ENCODE assay signal across 17 cellular contexts in genomic region chr17:64016974-64017373, GRCh38. TPM values are rescaled to one million over a fixed set of nuclear protein-coding genes. Genes with fewer than 3 reads are reported as not detected.
DNase-seq lines count a peak whose midpoint lies in the region; ATAC-seq, FAIRE-seq and TF ChIP-seq lines count a peak whose summit lies in the region.
"Had no signal": no experiment of that assay in that cellular context is flagged by ENCODE, and none has a peak within 500 bp of the region (broad histone marks: within the 10 kb centered on the region; RNA-seq: fewer than 3 reads in every experiment).

No MANE protein-coding gene starts in this region.

- no peaks in the 10 kb centered on the region for H3K36me3 ChIP-seq in K562 (ENCODE audit: control insufficient read depth, insufficient read depth, low read length)

- peaks cover 2 to 4% of the 10 kb centered on the region in 2 experiments; a peak in 3 of 5 replicates for H3K4me1 ChIP-seq in K562 (replicated peaks in 1 of 2; ENCODE audit: control insufficient read depth in 2 of 2, insufficient read depth in 2 of 2, low read length in 2 of 2)
- H3K4me1 ChIP-seq: A549, testis had no signal

- intact Hi-C loops in activated CD4-positive, alpha-beta T cell treated with anti-CD3 and anti-CD28 coated beads, Interleukin-2, amount 10 ng/mL, durations not matched to agents 24 days and 14 days (cut with micrococcal nuclease) = loop anchor here (1.0 kb wide), 1 partner anchor 8 kb away; no protein-coding TSS in a partner anchor
- intact Hi-C loops in K562 (cut with micrococcal nuclease) = no loop called here

- no peak for TF ChIP-seq POLR2A in K562 (conservative IDR thresholded peaks at IDR 0.05)

- no peaks in the 10 kb centered on the region for H3K27me3 Mint-ChIP-seq in activated CD4-positive, alpha-beta T cell treated with anti-CD3 and anti-CD28 coated beads, Interleukin-2, amount 10 ng/mL, durations not matched to agents 24 days and 14 days
- H3K27me3 Mint-ChIP-seq in IgD-negative memory B cell = no peaks in the 10 kb centered on the region

- no peak for ATAC-seq in K562
- ATAC-seq: sciatic nerve had no signal

- POLR2A ChIA-PET in K562 (lab: Yijun Ruan, JAX) = interaction anchor here (1.0 to 1.3 kb wide), 2 partner anchors 10 to 14 kb away, joined by 3 to 4 read pairs; no protein-coding TSS in a partner anchor

- TF ChIP-seq RAD21 in K562 (CRISPR knock-in tag; conservative IDR thresholded peaks at IDR 0.05 in 1 of 2, IDR thresholded peaks at IDR 0.05 in 1 of 2) = no peak

- no peak for FAIRE-seq in K562 (lab: Jason Lieb, UNC)
- FAIRE-seq: A549, keratinocyte had no signal

- no peaks in the 10 kb centered on the region for H4K20me1 ChIP-seq in K562 (replicated peaks; ENCODE audit: control insufficient read depth, insufficient read depth, low read length)

- H3K9me3 Mint-ChIP-seq in activated CD4-positive, alpha-beta T cell treated with anti-CD3 and anti-CD28 coated beads, Interleukin-2, amount 10 ng/mL, durations not matched to agents 24 days and 14 days = no peaks in the 10 kb centered on the region
- no peaks in the 10 kb centered on the region for H3K9me3 Mint-ChIP-seq in IgD-negative memory B cell

- no TSS peak for BruUV-seq in K562 (replicated peaks; lab: Mats Ljungman, UMichigan)

- H2AFZ ChIP-seq in K562 (ENCODE audit: low read depth, low read length) = peak overlapping the region; percentile 83

- no peak overlapping the region for H3K9ac ChIP-seq in K562 (ENCODE audit: insufficient read depth in 1 of 2, low read depth in 2 of 2, low read length in 2 of 2)

- peaks cover 11% of the 10 kb centered on the region for H3K36me3 Mint-ChIP-seq in activated CD4-positive, alpha-beta T cell treated with anti-CD3 and anti-CD28 coated beads, Interleukin-2, amount 10 ng/mL, durations not matched to agents 24 days and 14 days (ENCODE audit: low read depth)
- peaks cover 6% of the 10 kb centered on the region for H3K36me3 Mint-ChIP-seq in IgD-negative memory B cell
- H3K36me3 Mint-ChIP-seq: brain had no signal

- no peaks in the 10 kb centered on the region for H3K9me1 ChIP-seq in K562 (ENCODE audit: control insufficient read depth, insufficient read depth, low read length)

- TF ChIP-seq CTCF in K562 (IDR thresholded peaks at IDR 0.05 in 2 of 3, conservative IDR thresholded peaks at IDR 0.05 in 1 of 3; ENCODE audit: insufficient read depth in 2 of 3, low read depth in 1 of 3, low read length in 3 of 3) = no peak

- no peaks in the 10 kb centered on the region for H3K27me3 ChIP-seq in K562 (ENCODE audit: control insufficient read depth in 2 of 2, insufficient read depth in 2 of 2, low read length in 2 of 2)
- H3K27me3 ChIP-seq: testis had no signal

- H3K79me2 ChIP-seq in K562 (ENCODE audit: control insufficient read depth, insufficient read depth, low read length) = no peaks in the 10 kb centered on the region

- WGBS in K562 (ENCODE audit: insufficient coverage, low coverage, missing lambda C conversion rate) = 92% methylated on average over 3 of the region's 3 CpGs

- H3K27ac ChIP-seq in K562 (ENCODE audit: extremely low read depth, low read depth, low read length) (no peak overlapping the region), skin epidermis (peak overlapping the region in 14 of 21 experiments; percentile 5 to 79 (median 58))
- H3K27ac ChIP-seq: A549, testis had no signal

- CTCF ChIA-PET in K562 (lab: Yijun Ruan, JAX; ENCODE audit: low intra/inter-chr PET ratio) = interaction anchor here (0.6 kb wide), 1 partner anchor 71 kb away, joined by 3 read pairs; no protein-coding TSS in a partner anchor

- peak overlapping the region; percentile 88 for H3K27ac Mint-ChIP-seq in activated CD4-positive, alpha-beta T cell treated with anti-CD3 and anti-CD28 coated beads, Interleukin-2, amount 10 ng/mL, durations not matched to agents 24 days and 14 days
- H3K27ac Mint-ChIP-seq in IgD-negative memory B cell = peak overlapping the region; percentile 84 to 99 (median 93)
- H3K27ac Mint-ChIP-seq: brain had no signal

- no peak overlapping the region for H3K4me2 ChIP-seq in K562 (ENCODE audit: insufficient read depth, low read length)
- H3K4me2 ChIP-seq: A549 had no signal

- no peak for DNase-seq in activated CD4-positive, alpha-beta T cell treated with anti-CD3 and anti-CD28 coated beads, Interleukin-2, amount 10 ng/mL, durations not matched to agents 24 days and 14 days
- no peak for DNase-seq in activated CD4-positive, alpha-beta T cell treated with anti-CD3 and anti-CD28 coated beads for 4 hours
- DNase-seq in K562 (ENCODE audit: extremely low read depth in 1 of 4, low spot score in 3 of 4) (no peak), NCI-H2081 treated with DMSO at 0.1 percent for 48 hours (lab: John Stamatoyannopoulos, UW) (no peak), SK-N-DZ (ENCODE audit: low spot score) (no peak)
- no peak for DNase-seq in stimulated activated naive CD4-positive, alpha-beta T cell treated with Interleukin-2 at 50 U/mL for 16 hours (lab: John Stamatoyannopoulos, UW)
- DNase-seq: DMS153, NCI-H1694 treated with DMSO at 0.1 percent for 48 hours, NCI-H526 treated with DMSO at 0.1 percent for 48 hours, testis had no signal

- peaks cover 50% of the 10 kb centered on the region for H3K4me1 Mint-ChIP-seq in activated CD4-positive, alpha-beta T cell treated with anti-CD3 and anti-CD28 coated beads, Interleukin-2, amount 10 ng/mL, durations not matched to agents 24 days and 14 days
- peaks cover 47 to 56% (median 49%) of the 10 kb centered on the region in 3 donors for H3K4me1 Mint-ChIP-seq in IgD-negative memory B cell
- H3K4me1 Mint-ChIP-seq: brain had no signal

- in situ Hi-C loops in K562 (cut with MboI) = no loop called here

- peak overlapping the region; percentile 79 for H3K4me3 Mint-ChIP-seq in activated CD4-positive, alpha-beta T cell treated with anti-CD3 and anti-CD28 coated beads, Interleukin-2, amount 10 ng/mL, durations not matched to agents 24 days and 14 days
- peak overlapping the region; percentile 61 to 94 (median 88) for H3K4me3 Mint-ChIP-seq in IgD-negative memory B cell
- H3K4me3 Mint-ChIP-seq: brain had no signal

- H3K9me3 ChIP-seq in K562 (replicated peaks; ENCODE audit: control insufficient read depth, insufficient read depth, low read depth, low read length) = no peaks in the 10 kb centered on the region
- H3K9me3 ChIP-seq: A549, testis had no signal

- no peak for TF ChIP-seq EP300 in K562 (IDR thresholded peaks at IDR 0.05; ENCODE audit: low read length)

- no peak overlapping the region for H3K4me3 ChIP-seq in K562
- no peak overlapping the region for H3K4me3 ChIP-seq in skin epidermis
- H3K4me3 ChIP-seq: A549, testis had no signal

RNA-seq across cellular contexts. Expression of gene ICAM2, which starts 3.5 kb away (rescaled TPM):
- total RNA-seq in activated CD4-positive, alpha-beta T cell treated with anti-CD3 and anti-CD28 coated beads, Interleukin-2, amount 10 ng/mL, durations not matched to agents 24 days and 14 days = 62.2 TPM in 2 replicates
- 183 TPM for polyA plus RNA-seq in IgD-negative memory B cell
- total RNA-seq in K562 (2011; cell fraction: chromatin; rRNA removed; ENCODE audit: low replicate concordance) = 34.7 and 120 TPM in 2 replicates
- 149 and 167 TPM in 2 replicates for total RNA-seq in K562 (2011; cell fraction: nucleolus; rRNA removed)
- 100 and 105 TPM in 2 replicates for total RNA-seq in K562 (2011; cell fraction: nucleoplasm; rRNA removed)
- 56.9 and 85.3 TPM in 2 replicates for total RNA-seq in K562 (2014; rRNA removed)
- 28.3 and 42.2 TPM in 2 replicates for total RNA-seq in K562 (2014; rRNA removed; fragmentation: Illumina TruSeq; extraction: Trizol)
- 59.0 and 60.6 TPM in 2 replicates for total RNA-seq in K562 (2015; rRNA removed; fragmentation: Illumina TruSeq; extraction: Trizol)
- total RNA-seq in K562 (2021) = 60.6 and 65.4 TPM in 2 replicates
- polyA plus RNA-seq in K562 (2011; rRNA removed) = 51.0 and 64.1 TPM in 2 replicates
- polyA plus RNA-seq in K562 (2011; cell fraction: cytosol; rRNA removed) = 80.3 and 166 TPM in 2 replicates
- 42.4 and 69.3 TPM in 2 replicates for polyA plus RNA-seq in K562 (2011; cell fraction: nucleus; rRNA removed)
- polyA plus RNA-seq in K562 (2012) = 53.4 and 87.2 TPM in 2 replicates
- polyA plus RNA-seq in K562 (2014; fragmentation: Illumina TruSeq; extraction: Trizol) = 89.4 and 91.6 TPM in 2 replicates
- polyA plus RNA-seq in K562 (2014; fragmentation: Nextera tagmentation; extraction: Ambion mirVana) = 10 to 100 TPM; 37.9 to 68.1 TPM
- polyA plus RNA-seq in K562 (2014; rRNA removed) = 70.5 and 78.0 TPM in 2 replicates
- polyA minus RNA-seq in K562 (2011; rRNA and poly(A)+ RNA removed) = 33.3 and 54.4 TPM in 2 replicates
- polyA minus RNA-seq in K562 (2011; cell fraction: cytosol; rRNA and poly(A)+ RNA removed) = 23.3 and 26.8 TPM in 2 replicates
- 50.1 and 59.2 TPM in 2 replicates for polyA minus RNA-seq in K562 (2011; cell fraction: nucleus; rRNA and poly(A)+ RNA removed)
- 1.0 and 1.4 TPM in 2 replicates for polyA plus RNA-seq in SK-N-DZ (2014; cell fraction: cytosol; rRNA removed)
- polyA plus RNA-seq in SK-N-DZ (2014; cell fraction: nucleus; rRNA removed) = 3.2 and 4.4 TPM in 2 replicates
- polyA plus RNA-seq: A549 had no signal

RNA-seq across cellular contexts. Expression of gene PRR29, which starts 18.8 kb away (rescaled TPM):
- total RNA-seq in activated CD4-positive, alpha-beta T cell treated with anti-CD3 and anti-CD28 coated beads, Interleukin-2, amount 10 ng/mL, durations not matched to agents 24 days and 14 days = 0.12 and 0.47 TPM in 2 replicates
- polyA plus RNA-seq in IgD-negative memory B cell (3.2 TPM), K562 (2011; rRNA removed) (not detected in 2 replicates), K562 (2014; fragmentation: Illumina TruSeq; extraction: Trizol) (0.10 and 0.18 TPM in 2 replicates), K562 (2014; fragmentation: Nextera tagmentation; extraction: Ambion mirVana) (under 1 TPM; 0.08 to 0.20 TPM), K562 (2014; rRNA removed) (0.11 and 0.58 TPM in 2 replicates)
- total RNA-seq in K562 (2011; cell fraction: chromatin; rRNA removed; ENCODE audit: low replicate concordance) = 0.42 and 1.0 TPM in 2 replicates
- 0.26 and 0.67 TPM in 2 replicates for total RNA-seq in K562 (2011; cell fraction: nucleolus; rRNA removed)
- total RNA-seq in K562 (2011; cell fraction: nucleoplasm; rRNA removed) = 0.22 TPM in 1 of 2 replicates, not detected in the other
- total RNA-seq in K562 (2014; rRNA removed) (not detected in 2 replicates), K562 (2014; rRNA removed; fragmentation: Illumina TruSeq; extraction: Trizol) (not detected in 2 replicates), K562 (2015; rRNA removed; fragmentation: Illumina TruSeq; extraction: Trizol) (not detected in 2 replicates), K562 (2021) (0.04 TPM in 1 of 2 replicates, not detected in the other)
- 0.12 TPM in 1 of 2 replicates, not detected in the other for polyA plus RNA-seq in K562 (2011; cell fraction: cytosol; rRNA removed)
- polyA plus RNA-seq in K562 (2011; cell fraction: nucleus; rRNA removed) = 0.18 and 0.55 TPM in 2 replicates
- 2.3 and 2.6 TPM in 2 replicates for polyA plus RNA-seq in K562 (2012)
- polyA minus RNA-seq in K562 (2011; rRNA and poly(A)+ RNA removed) = not detected in 2 replicates
- not detected in 2 replicates for polyA minus RNA-seq in K562 (2011; cell fraction: cytosol; rRNA and poly(A)+ RNA removed)
- polyA minus RNA-seq in K562 (2011; cell fraction: nucleus; rRNA and poly(A)+ RNA removed) = 0.27 and 0.44 TPM in 2 replicates
- polyA plus RNA-seq in SK-N-DZ (2014; cell fraction: cytosol; rRNA removed) = 0.28 TPM in 1 of 2 replicates, not detected in the other
- polyA plus RNA-seq in SK-N-DZ (2014; cell fraction: nucleus; rRNA removed) = 0.31 TPM in 1 of 2 replicates, not detected in the other
- total RNA-seq: LHCN-M2 had no signal

RNA-seq across cellular contexts. Expression of gene SCN4A, which starts 44.3 kb away (rescaled TPM):
- total RNA-seq in activated CD4-positive, alpha-beta T cell treated with anti-CD3 and anti-CD28 coated beads, Interleukin-2, amount 10 ng/mL, durations not matched to agents 24 days and 14 days = 0.05 and 0.40 TPM in 2 replicates
- polyA plus RNA-seq in IgD-negative memory B cell (0.10 TPM), K562 (2011; rRNA removed) (0.50 and 0.60 TPM in 2 replicates), K562 (2014; fragmentation: Illumina TruSeq; extraction: Trizol) (1.9 and 4.6 TPM in 2 replicates), K562 (2014; fragmentation: Nextera tagmentation; extraction: Ambion mirVana) (1 to 10 TPM; 1.7 to 2.6 TPM), K562 (2014; rRNA removed) (0.54 and 2.1 TPM in 2 replicates)
- 2.2 and 9.7 TPM in 2 replicates for total RNA-seq in K562 (2011; cell fraction: chromatin; rRNA removed; ENCODE audit: low replicate concordance)
- total RNA-seq in K562 (2011; cell fraction: nucleolus; rRNA removed) = 4.7 and 5.7 TPM in 2 replicates
- total RNA-seq in K562 (2011; cell fraction: nucleoplasm; rRNA removed) = 2.8 and 3.1 TPM in 2 replicates
- total RNA-seq in K562 (2014; rRNA removed) (1.6 and 1.8 TPM in 2 replicates), K562 (2014; rRNA removed; fragmentation: Illumina TruSeq; extraction: Trizol) (0.73 and 1.4 TPM in 2 replicates), K562 (2015; rRNA removed; fragmentation: Illumina TruSeq; extraction: Trizol) (0.08 and 0.29 TPM in 2 replicates), K562 (2021) (1.1 and 1.4 TPM in 2 replicates)
- 0.21 and 0.37 TPM in 2 replicates for polyA plus RNA-seq in K562 (2011; cell fraction: cytosol; rRNA removed)
- polyA plus RNA-seq in K562 (2011; cell fraction: nucleus; rRNA removed) = 0.91 and 1.9 TPM in 2 replicates
- polyA plus RNA-seq in K562 (2012) = 0.78 and 3.2 TPM in 2 replicates
- 1.5 and 2.6 TPM in 2 replicates for polyA minus RNA-seq in K562 (2011; rRNA and poly(A)+ RNA removed)
- not detected in 2 replicates for polyA minus RNA-seq in K562 (2011; cell fraction: cytosol; rRNA and poly(A)+ RNA removed)
- polyA minus RNA-seq in K562 (2011; cell fraction: nucleus; rRNA and poly(A)+ RNA removed) = 3.4 and 4.6 TPM in 2 replicates
- polyA plus RNA-seq in SK-N-DZ (2014; cell fraction: cytosol; rRNA removed) = 1.3 TPM in 1 of 2 replicates, not detected in the other
- not detected in 2 replicates for polyA plus RNA-seq in SK-N-DZ (2014; cell fraction: nucleus; rRNA removed)
- polyA plus RNA-seq: keratinocyte had no signal
